Comparison of ENCODE assay signal across 28 cellular contexts in the genomic region with DNA sequence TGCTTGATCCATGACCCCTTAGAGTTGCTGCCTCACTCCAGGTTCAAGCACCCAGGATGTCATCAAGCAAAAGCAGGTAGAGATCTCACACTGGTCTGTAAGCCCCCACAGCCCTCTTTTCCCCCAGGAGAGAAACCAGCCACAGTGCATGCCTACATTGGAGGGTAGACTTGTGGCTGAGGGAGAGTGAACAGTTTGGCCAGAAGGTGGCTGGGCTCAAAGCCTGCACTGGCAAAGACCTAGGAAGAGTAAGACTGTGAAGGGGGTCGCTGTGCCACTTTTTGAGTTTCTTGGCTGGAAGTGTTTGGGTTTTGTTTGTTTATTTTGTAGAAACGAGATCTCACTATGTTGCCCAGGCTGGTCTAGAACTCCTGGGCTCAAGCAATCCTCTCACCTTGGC. TPM values are rescaled to one million over a fixed set of nuclear protein-coding genes. Genes with fewer than 3 reads are reported as not detected.
"Had no signal": no experiment of that assay in that cellular context is flagged by ENCODE, and none has a peak within 500 bp of the region (broad histone marks: within the 10 kb centered on the region; RNA-seq: fewer than 3 reads in every experiment).

No MANE protein-coding gene starts in this region.

- H3K4me3 Mint-ChIP-seq: naive thymus-derived CD8-positive, alpha-beta T cell; nephron progenitor cell; stimulated activated effector memory CD8-positive, alpha-beta T cell treated with anti-CD3 and anti-CD28 coated beads, Interleukin-12 subunit alpha, Interleukin-12 subunit beta, amount 100 ng/mL, for 72 hours had no signal

- H3K27me3 ChIP-seq: right atrium auricular region, upper lobe of right lung, uterus had no signal

- H3K36me3 ChIP-seq: gastrocnemius medialis, prostate gland, right atrium auricular region, thoracic aorta, tibial nerve, upper lobe of right lung, uterus had no signal

- FAIRE-seq: colon, kidney had no signal

- H3K27ac ChIP-seq: dorsolateral prefrontal cortex, epithelial cell of prostate, gastrocnemius medialis, prostate gland, right atrium auricular region, thoracic aorta, tibial nerve, upper lobe of right lung, uterus had no signal

- H3K36me3 Mint-ChIP-seq: naive thymus-derived CD8-positive, alpha-beta T cell; stimulated activated effector memory CD8-positive, alpha-beta T cell treated with anti-CD3 and anti-CD28 coated beads, Interleukin-12 subunit alpha, Interleukin-12 subunit beta, amount 100 ng/mL, for 72 hours had no signal

- ATAC-seq: gastrocnemius medialis; left lobe of liver; naive thymus-derived CD8-positive, alpha-beta T cell; sciatic nerve; stimulated activated effector memory CD8-positive, alpha-beta T cell treated with anti-CD3 and anti-CD28 coated beads, Interleukin-12 subunit alpha, Interleukin-12 subunit beta, amount 100 ng/mL, for 72 hours; stimulated activated naive CD8-positive, alpha-beta T cell treated with anti-CD3 and anti-CD28 coated beads, Interleukin-15, Interleukin-2, amounts not matched to agents 100 U/mL and 50 U/mL, for 24 hours; upper lobe of right lung had no signal

- DNase-seq: dorsolateral prefrontal cortex; effector CD4-positive, alpha-beta T cell; foreskin fibroblast; gastrocnemius medialis; head of caudate nucleus; kidney; mesendoderm; naive thymus-derived CD8-positive, alpha-beta T cell; nephron progenitor cell; nucleus accumbens; stimulated activated CD4-positive, alpha-beta T cell treated with anti-CD3 and anti-CD28 coated beads, Interleukin-2, amount 100 ng/mL, for 24 hours; stimulated activated CD4-positive, alpha-beta T cell treated with anti-CD3 and anti-CD28 coated beads, Interleukin-4, amount 100 ng/mL, for 24 hours; stimulated activated naive CD8-positive, alpha-beta T cell treated with anti-CD3 and anti-CD28 coated beads, Interleukin-15, Interleukin-2, amounts not matched to agents 100 U/mL and 50 U/mL, for 24 hours; upper lobe of right lung; uterus had no signal

- H3K27ac Mint-ChIP-seq: naive thymus-derived CD8-positive, alpha-beta T cell; stimulated activated effector memory CD8-positive, alpha-beta T cell treated with anti-CD3 and anti-CD28 coated beads, Interleukin-12 subunit alpha, Interleukin-12 subunit beta, amount 100 ng/mL, for 72 hours had no signal

- H3K4me1 ChIP-seq: gastrocnemius medialis, prostate gland, right atrium auricular region, tibial nerve, upper lobe of right lung, uterus had no signal

- H3K9me3 Mint-ChIP-seq: naive thymus-derived CD8-positive, alpha-beta T cell; nephron progenitor cell; stimulated activated effector memory CD8-positive, alpha-beta T cell treated with anti-CD3 and anti-CD28 coated beads, Interleukin-12 subunit alpha, Interleukin-12 subunit beta, amount 100 ng/mL, for 72 hours had no signal

- H3K4me3 ChIP-seq: dorsolateral prefrontal cortex, gastrocnemius medialis, prostate gland, right atrium auricular region, thoracic aorta, tibial nerve, upper lobe of right lung, uterus had no signal

- H3K9me3 ChIP-seq: gastrocnemius medialis, prostate gland, right atrium auricular region, thoracic aorta, tibial nerve, upper lobe of right lung, uterus had no signal

RNA-seq across cellular contexts. Expression of gene HOXB1, which starts 28.5 kb away (rescaled TPM):
- total RNA-seq: dorsolateral prefrontal cortex; gastrocnemius medialis; glomerular endothelial cell; kidney; left lobe of liver; lung microvascular endothelial cell; myocyte; naive thymus-derived CD8-positive, alpha-beta T cell; osteocyte; prostate gland; right atrium auricular region; sciatic nerve; thoracic aorta; tibial nerve; upper lobe of right lung; uterus had no signal
- polyA plus RNA-seq: naive thymus-derived CD8-positive, alpha-beta T cell had no signal

RNA-seq across cellular contexts. Expression of gene HOXB2, which starts 42.6 kb away (rescaled TPM):
- total RNA-seq: osteocyte had no signal
